ENCODE assay signal across 14 cellular contexts in the genomic region with DNA sequence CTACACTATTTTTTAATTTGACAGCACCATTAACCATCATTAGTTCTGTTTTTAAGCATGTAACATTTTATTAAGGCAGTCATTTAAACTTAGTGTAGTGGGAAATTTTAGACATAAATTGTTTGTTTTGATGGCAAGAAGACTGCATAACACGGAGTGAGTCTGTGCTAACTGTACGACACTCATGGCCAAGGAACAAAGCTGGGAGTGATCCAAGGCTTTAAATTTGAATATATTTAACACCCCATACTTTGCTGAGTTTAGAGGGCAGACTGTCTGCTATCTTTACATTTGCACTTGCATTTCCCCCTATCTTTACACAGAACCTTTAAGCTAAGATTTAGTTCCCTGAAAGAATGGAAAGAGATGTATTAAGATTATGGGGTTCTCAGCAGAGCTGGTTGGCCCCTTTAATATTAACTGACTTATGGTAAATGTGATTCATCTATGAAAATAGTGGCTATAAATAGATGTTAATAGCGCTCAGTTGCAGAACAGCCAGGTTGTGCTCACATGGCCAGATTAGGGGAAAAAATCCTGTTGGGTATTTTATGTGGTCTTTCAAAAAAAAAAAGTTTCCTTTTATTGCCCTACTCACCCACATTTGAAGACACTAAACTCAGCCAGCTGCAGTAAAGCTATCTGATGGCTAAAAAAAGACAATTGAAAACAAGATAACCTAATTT.
DNase-seq lines count a peak whose midpoint lies in the region; ATAC-seq, FAIRE-seq and TF ChIP-seq lines count a peak whose summit lies in the region.
"Had no signal": no experiment of that assay in that cellular context is flagged by ENCODE, and none has a peak within 500 bp of the region (broad histone marks: within the 10 kb centered on the region; RNA-seq: fewer than 3 reads in every experiment).

No MANE protein-coding gene starts in this region.

- DNase-seq in GM12892 (ENCODE audit: insufficient read length) (no peak), osteoblast (ENCODE audit: insufficient read length, low spot score, missing footprints) (peak; percentile 77), NCI-H524 (lab: John Stamatoyannopoulos, UW) (no peak), NOMO-1 treated with DMSO at 0.1 percent for 48 hours (lab: John Stamatoyannopoulos, UW; ENCODE audit: unreplicated experiment) (no peak)
- no peak for DNase-seq in activated naive CD8-positive, alpha-beta T cell treated with anti-CD3 and anti-CD28 coated beads, Interleukin-2, amount 50 U/mL, for 24 hours
- DNase-seq in central memory CD4-positive, alpha-beta T cell = no peak
- no peak for DNase-seq in activated naive CD4-positive, alpha-beta T cell treated with Interleukin-2 at 50 U/mL for 16 hours
- DNase-seq: activated naive CD4-positive, alpha-beta T cell treated with anti-CD3 and anti-CD28 coated beads for 36 hours; Caco-2; Kasumi-1; NK-92 treated with Interleukin-12 subunit alpha and Interleukin-12 subunit beta, amount 100 ng/mL, for 24 hours had no signal

- no peaks in the 10 kb centered on the region for H4K20me1 ChIP-seq in osteoblast (ENCODE audit: insufficient read depth, low read length)

- no peaks in the 10 kb centered on the region for H3K79me2 ChIP-seq in osteoblast (ENCODE audit: insufficient read depth, low read length)

- H3K27ac ChIP-seq in osteoblast (ENCODE audit: low read depth, low read length) = peak overlapping the region; percentile 55
- H3K27ac ChIP-seq: upper lobe of left lung had no signal

- peaks cover 22% of the 10 kb centered on the region for H3K36me3 Mint-ChIP-seq in activated naive CD8-positive, alpha-beta T cell treated with anti-CD3 and anti-CD28 coated beads, Interleukin-2, amount 50 U/mL, for 24 hours (ENCODE audit: low read depth)

- peak overlapping the region; percentile 82 for H3K27ac Mint-ChIP-seq in activated naive CD8-positive, alpha-beta T cell treated with anti-CD3 and anti-CD28 coated beads, Interleukin-2, amount 50 U/mL, for 24 hours
- H3K27ac Mint-ChIP-seq: activated naive CD4-positive, alpha-beta T cell treated with anti-CD3 and anti-CD28 coated beads for 36 hours had no signal

- ATAC-seq in HG02840 (IDR thresholded peaks at IDR 0.05; ENCODE audit: low FRiP score, unreplicated experiment) = peak; percentile 52
- ATAC-seq in activated naive CD8-positive, alpha-beta T cell treated with anti-CD3 and anti-CD28 coated beads, Interleukin-2, amount 50 U/mL, for 24 hours = no peak

- H3K4me3 Mint-ChIP-seq in activated naive CD8-positive, alpha-beta T cell treated with anti-CD3 and anti-CD28 coated beads, Interleukin-2, amount 50 U/mL, for 24 hours = peak overlapping the region; percentile 46
- H3K4me3 Mint-ChIP-seq: activated naive CD4-positive, alpha-beta T cell treated with anti-CD3 and anti-CD28 coated beads for 36 hours had no signal

- H3K4me3 ChIP-seq in osteoblast (ENCODE audit: insufficient read depth, low read length) = no peak overlapping the region
- H3K4me3 ChIP-seq: upper lobe of left lung had no signal

- H3K9me3 Mint-ChIP-seq in activated naive CD8-positive, alpha-beta T cell treated with anti-CD3 and anti-CD28 coated beads, Interleukin-2, amount 50 U/mL, for 24 hours = no peaks in the 10 kb centered on the region
- H3K9me3 Mint-ChIP-seq: activated naive CD4-positive, alpha-beta T cell treated with anti-CD3 and anti-CD28 coated beads for 36 hours had no signal

- H2AFZ ChIP-seq in osteoblast (ENCODE audit: low read length) = no peak overlapping the region

- H3K27me3 ChIP-seq in osteoblast (ENCODE audit: insufficient read depth, low read length) = no peaks in the 10 kb centered on the region
- H3K27me3 ChIP-seq: upper lobe of left lung had no signal

- peak overlapping the region; percentile 40 for H3K4me2 ChIP-seq in osteoblast (ENCODE audit: insufficient read depth, low read length)

- no peaks in the 10 kb centered on the region for H3K27me3 Mint-ChIP-seq in activated naive CD8-positive, alpha-beta T cell treated with anti-CD3 and anti-CD28 coated beads, Interleukin-2, amount 50 U/mL, for 24 hours

- peak; percentile 36 for FAIRE-seq in GM12892 (lab: Jason Lieb, UNC)
- FAIRE-seq: TTC549 had no signal

- no peaks in the 10 kb centered on the region for H3K9me3 ChIP-seq in osteoblast (ENCODE audit: low read depth, low read length)
- H3K9me3 ChIP-seq: Caco-2, upper lobe of left lung had no signal

- H3K4me1 Mint-ChIP-seq in activated naive CD8-positive, alpha-beta T cell treated with anti-CD3 and anti-CD28 coated beads, Interleukin-2, amount 50 U/mL, for 24 hours = peaks cover 37% of the 10 kb centered on the region

- no peak for TF ChIP-seq CTCF in osteoblast (IDR thresholded peaks at IDR 0.05; ENCODE audit: extremely low read depth, low read depth, low read length)

- H3K4me1 ChIP-seq in osteoblast (ENCODE audit: insufficient read depth, low read length) = peaks cover 32% of the 10 kb centered on the region

- TF ChIP-seq POLR2A in GM12892 (IDR thresholded peaks at IDR 0.05; ENCODE audit: low read depth, low read length) = no peak

- H3K36me3 ChIP-seq in osteoblast (ENCODE audit: insufficient read depth, low read length) = no peaks in the 10 kb centered on the region
- H3K36me3 ChIP-seq: upper lobe of left lung had no signal
